In the genomic region with DNA sequence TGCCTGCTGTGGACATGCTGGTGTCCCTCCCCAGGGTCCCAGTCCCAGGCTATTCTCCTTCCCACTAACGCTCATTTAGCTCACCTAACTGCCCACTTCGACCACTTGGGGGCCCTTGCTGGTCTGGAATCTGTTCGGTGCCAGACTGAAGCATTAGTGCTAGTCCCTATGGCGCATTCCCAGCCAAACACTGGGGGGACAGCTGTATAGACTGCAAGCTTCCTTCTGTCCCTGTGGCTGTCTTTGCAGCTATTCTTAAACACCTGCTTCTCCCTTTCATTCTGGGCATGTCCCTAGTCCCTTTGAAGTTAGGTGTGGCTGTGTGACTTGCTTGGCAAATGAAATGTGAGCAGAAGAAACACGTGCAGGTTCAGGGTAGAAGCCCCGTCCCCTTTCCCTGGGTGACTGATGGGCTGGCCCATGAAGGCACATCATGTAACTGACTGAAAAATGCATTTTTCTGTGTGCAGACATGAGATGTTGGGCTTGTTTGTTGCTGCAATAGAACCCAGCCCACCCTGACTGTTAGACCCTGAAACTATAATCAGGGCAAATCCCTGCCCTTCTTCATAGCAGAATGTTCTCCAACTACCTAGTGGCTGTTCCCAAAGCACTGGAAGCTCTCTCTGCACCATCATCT, we compare ENCODE assay signal across 18 cellular contexts.
DNase-seq lines count a peak whose midpoint lies in the region; ATAC-seq and TF ChIP-seq lines count a peak whose summit lies in the region.
"Had no signal": no experiment of that assay in that cellular context is flagged by ENCODE, and none has a peak within 500 bp of the region (broad histone marks: within the 10 kb centered on the region; RNA-seq: fewer than 3 reads in every experiment).

No MANE protein-coding gene starts in this region.

- peaks cover 8 to 27% (median 19%) of the 10 kb centered on the region in 3 donors for H3K27me3 Mint-ChIP-seq in CD14-positive monocyte (ENCODE audit: low read depth in 3 of 3)

- intact Hi-C loops in CD14-positive monocyte (cut with micrococcal nuclease): no loop called here

- no peak overlapping the region for H3K27ac Mint-ChIP-seq in CD14-positive monocyte
- H3K27ac Mint-ChIP-seq: activated naive CD8-positive, alpha-beta T cell; CD8-positive, alpha-beta T cell had no signal

- H3K4me3 ChIP-seq in LNCaP clone FGC (ENCODE audit: low read depth, low read length): no peak overlapping the region
- H3K4me3 ChIP-seq: lower lobe of right lung, suprapubic skin had no signal

- H3K4me1 Mint-ChIP-seq in CD14-positive monocyte: no peaks in the 10 kb centered on the region
- H3K4me1 Mint-ChIP-seq: central memory CD8-positive, alpha-beta T cell had no signal

- no peaks in the 10 kb centered on the region for H3K36me3 Mint-ChIP-seq in CD14-positive monocyte
- H3K36me3 Mint-ChIP-seq: activated naive CD8-positive, alpha-beta T cell; CD8-positive, alpha-beta T cell had no signal

- DNase-seq in CD14-positive monocyte (ENCODE audit: low spot score) (peak; percentile 21), EH (ENCODE audit: low read depth) (peak; percentile 2), LNCaP clone FGC (ENCODE audit: low read depth) (no peak), germinal center (ENCODE audit: low spot score) (peak; percentile 1), GF-D8 (lab: John Stamatoyannopoulos, UW) (no peak), DMS153 treated with DMSO at 0.1 percent for 48 hours (lab: John Stamatoyannopoulos, UW; ENCODE audit: unreplicated experiment) (no peak)
- DNase-seq: CD8-positive, alpha-beta T cell; erythroblast; GOT3; hypothalamus; lower lobe of right lung; NCI-H1092 treated with DMSO at 0.1 percent for 48 hours; Right ventricle myocardium superior had no signal

- no peak for TF ChIP-seq CTCF in CD14-positive monocyte (IDR thresholded peaks at IDR 0.05)
- TF ChIP-seq CTCF in LNCaP clone FGC (IDR thresholded peaks at IDR 0.05; ENCODE audit: control insufficient read depth, extremely low read depth, insufficient read depth): 0 out of 2 replicates have a peak, but pooled peaks have one; percentile 20

- ATAC-seq in GM21576 (IDR thresholded peaks at IDR 0.05; ENCODE audit: unreplicated experiment): no peak
- ATAC-seq in GM21423 (IDR thresholded peaks at IDR 0.05; ENCODE audit: unreplicated experiment): no peak
- ATAC-seq: CD8-positive, alpha-beta T cell; lower lobe of right lung had no signal

- peaks cover 4 to 13% (median 6%) of the 10 kb centered on the region in 7 donors for H3K9me3 Mint-ChIP-seq in CD14-positive monocyte
- H3K9me3 Mint-ChIP-seq: CD8-positive, alpha-beta T cell; central memory CD8-positive, alpha-beta T cell had no signal

- H3K4me3 Mint-ChIP-seq in CD14-positive monocyte: no peak overlapping the region
- H3K4me3 Mint-ChIP-seq: activated naive CD8-positive, alpha-beta T cell; CD8-positive, alpha-beta T cell; central memory CD8-positive, alpha-beta T cell had no signal

Comparison
In these comparisons a context has a peak if more than half of its experiments do, and no peak if none do; other contexts are left out.
1. DNase-seq: peak in CD14-positive monocyte (single experiment), EH (single experiment) and germinal center (single experiment); none in LNCaP clone FGC (single experiment), GF-D8 (single experiment) and DMS153 treated with DMSO at 0.1 percent for 48 hours (single experiment).